ENCODE assay signal across 19 cellular contexts in genomic region chr17:38710603-38710962, GRCh38. TPM values are rescaled to one million over a fixed set of nuclear protein-coding genes. Genes with fewer than 3 reads are reported as not detected.
A peak's percentile ranks its signal among the peaks of the same experiment; 100 is the strongest.
DNase-seq lines count a peak whose midpoint lies in the region; ATAC-seq and TF ChIP-seq lines count a peak whose summit lies in the region.
"Had no signal": no experiment of that assay in that cellular context is flagged by ENCODE, and none has a peak within 500 bp of the region (broad histone marks: within the 10 kb centered on the region; RNA-seq: fewer than 3 reads in every experiment).

No MANE protein-coding gene starts in this region.

- TF ChIP-seq POLR2A in spleen (IDR thresholded peaks at IDR 0.05), result no peak

- H3K4me3 Mint-ChIP-seq in T-helper 2 cell treated with Interferon-gamma antibody and Interleukin-4, amounts not matched to agents 5 μg/mL and 100 μg/mL, for 36 hours, result no peak overlapping the region
- H3K4me3 Mint-ChIP-seq in CD4-positive, alpha-beta memory T cell, result no peak overlapping the region
- H3K4me3 Mint-ChIP-seq in activated naive CD8-positive, alpha-beta T cell, result no peak overlapping the region
- no peak overlapping the region for H3K4me3 Mint-ChIP-seq in natural killer cell treated with Interleukin-12 subunit alpha and Interleukin-12 subunit beta and Interleukin-15 and Interleukin-18, amount 100 ng/mL, for 72 hours

- ATAC-seq in natural killer cell treated with Interleukin-12 subunit alpha and Interleukin-12 subunit beta and Interleukin-15 and Interleukin-18, amount 100 ng/mL, for 72 hours, result no peak
- no peak for ATAC-seq in HG02678 (IDR thresholded peaks at IDR 0.05; ENCODE audit: unreplicated experiment)
- ATAC-seq: left cardiac atrium had no signal

- CTCF ChIA-PET in CD4-positive, alpha-beta memory T cell (lab: Charles Lee; ENCODE audit: partially characterized antibody), result interaction anchor here (0.8 to 1.1 kb wide), 3 partner anchors 18 to 33 kb away, joined by 3 to 6 read pairs (median 4); no protein-coding TSS in a partner anchor

- H3K27ac Mint-ChIP-seq in T-helper 2 cell treated with Interferon-gamma antibody and Interleukin-4, amounts not matched to agents 5 μg/mL and 100 μg/mL, for 36 hours, result peak overlapping the region; percentile 22
- H3K27ac Mint-ChIP-seq in CD4-positive, alpha-beta memory T cell, result peak overlapping the region; percentile 7 to 86 (median 65)
- H3K27ac Mint-ChIP-seq in activated naive CD8-positive, alpha-beta T cell, result peak overlapping the region; percentile 83
- peak overlapping the region; percentile 72 to 94 for H3K27ac Mint-ChIP-seq in natural killer cell treated with Interleukin-12 subunit alpha and Interleukin-12 subunit beta and Interleukin-15 and Interleukin-18, amount 100 ng/mL, for 72 hours

- H3K27me3 Mint-ChIP-seq in T-helper 2 cell treated with Interferon-gamma antibody and Interleukin-4, amounts not matched to agents 5 μg/mL and 100 μg/mL, for 36 hours (ENCODE audit: low read depth), result no peaks in the 10 kb centered on the region
- no peaks in the 10 kb centered on the region for H3K27me3 Mint-ChIP-seq in CD4-positive, alpha-beta memory T cell
- H3K27me3 Mint-ChIP-seq in activated naive CD8-positive, alpha-beta T cell, result no peaks in the 10 kb centered on the region
- H3K27me3 Mint-ChIP-seq in natural killer cell treated with Interleukin-12 subunit alpha and Interleukin-12 subunit beta and Interleukin-15 and Interleukin-18, amount 100 ng/mL, for 72 hours, result no peaks in the 10 kb centered on the region

- 89 to 96% (median 93%) methylated on average over 3 of the region's 3 CpGs for WGBS in spleen, 5 donors

- no peak overlapping the region for H3K27ac ChIP-seq in CD4-positive, alpha-beta memory T cell (ENCODE audit: low read depth, low read length)
- H3K27ac ChIP-seq in spleen, result no peak overlapping the region
- H3K27ac ChIP-seq: esophagus squamous epithelium, neutrophil, transverse colon had no signal

- peaks cover 43% of the 10 kb centered on the region for H3K4me1 ChIP-seq in CD4-positive, alpha-beta memory T cell (ENCODE audit: insufficient read depth, low read length)
- peaks cover 11 to 73% (median 30%) of the 10 kb centered on the region in 6 donors for H3K4me1 ChIP-seq in spleen

- POLR2A ChIA-PET in CD4-positive, alpha-beta memory T cell (lab: Charles Lee; ENCODE audit: partially characterized antibody), result interaction anchor here (1.3 to 14.0 kb wide), 2 partner anchors 9 to 15 kb away, joined by 8 to 588 read pairs; partner anchors contain the start of gene CISD3

- peaks cover 62% of the 10 kb centered on the region for H3K36me3 ChIP-seq in CD4-positive, alpha-beta memory T cell (ENCODE audit: insufficient read depth, low read length)
- H3K36me3 ChIP-seq in spleen, result peaks cover 5 to 86% (median 73%) of the 10 kb centered on the region in 6 donors

- no peaks in the 10 kb centered on the region for H3K9me3 ChIP-seq in CD4-positive, alpha-beta memory T cell (ENCODE audit: control insufficient read depth in 1 of 2, low read length in 2 of 2)
- H3K9me3 ChIP-seq in spleen, result no peaks in the 10 kb centered on the region
- H3K9me3 ChIP-seq: esophagus squamous epithelium, neutrophil, transverse colon had no signal

- H3K36me3 Mint-ChIP-seq in T-helper 2 cell treated with Interferon-gamma antibody and Interleukin-4, amounts not matched to agents 5 μg/mL and 100 μg/mL, for 36 hours (ENCODE audit: low read depth), result peaks cover 55% of the 10 kb centered on the region
- peaks cover 32 to 83% of the 10 kb centered on the region in 2 donors for H3K36me3 Mint-ChIP-seq in CD4-positive, alpha-beta memory T cell
- peaks cover 8% of the 10 kb centered on the region for H3K36me3 Mint-ChIP-seq in activated naive CD8-positive, alpha-beta T cell
- peaks cover 21% of the 10 kb centered on the region for H3K36me3 Mint-ChIP-seq in natural killer cell treated with Interleukin-12 subunit alpha and Interleukin-12 subunit beta and Interleukin-15 and Interleukin-18, amount 100 ng/mL, for 72 hours

- DNase-seq in T-helper 2 cell treated with Interferon-gamma antibody and Interleukin-4, amounts not matched to agents 5 μg/mL and 100 μg/mL, for 36 hours (ENCODE audit: low spot score), result no peak
- DNase-seq in T-helper 2 cell, result no peak
- no peak for DNase-seq in CD4-positive, alpha-beta memory T cell
- DNase-seq in natural killer cell treated with Interleukin-12 subunit alpha and Interleukin-12 subunit beta and Interleukin-15 and Interleukin-18, amount 100 ng/mL, for 72 hours (ENCODE audit: low spot score), result no peak
- no peak for DNase-seq in NCI-H748 (lab: John Stamatoyannopoulos, UW; ENCODE audit: unreplicated experiment)
- no peak for DNase-seq in spleen
- DNase-seq: 8988T; activated CD4-positive, alpha-beta T cell treated with anti-CD3 and anti-CD28 coated beads, Interleukin-2, amount 50 U/mL, for 1 hour; aorta; effector CD8-positive, alpha-beta T cell; esophagus squamous epithelium; left cardiac atrium; NCI-H1105 treated with DMSO at 0.1 percent for 48 hours; NCI-H524; retina; transverse colon had no signal

- no peaks in the 10 kb centered on the region for H3K27me3 ChIP-seq in CD4-positive, alpha-beta memory T cell (ENCODE audit: insufficient read depth, low read length)
- peaks cover 0 to 7% (median 0%) of the 10 kb centered on the region in 7 donors for H3K27me3 ChIP-seq in spleen (replicated peaks in 1 of 7)
- H3K27me3 ChIP-seq: esophagus squamous epithelium, transverse colon had no signal

- no peak overlapping the region for H3K4me3 ChIP-seq in CD4-positive, alpha-beta memory T cell (ENCODE audit: low read length in 2 of 2)
- H3K4me3 ChIP-seq in spleen, result no peak overlapping the region
- H3K4me3 ChIP-seq: esophagus squamous epithelium, transverse colon had no signal

- no peaks in the 10 kb centered on the region for H3K9me3 Mint-ChIP-seq in T-helper 2 cell treated with Interferon-gamma antibody and Interleukin-4, amounts not matched to agents 5 μg/mL and 100 μg/mL, for 36 hours
- no peaks in the 10 kb centered on the region for H3K9me3 Mint-ChIP-seq in CD4-positive, alpha-beta memory T cell
- no peaks in the 10 kb centered on the region for H3K9me3 Mint-ChIP-seq in activated naive CD8-positive, alpha-beta T cell (ENCODE audit: low read depth)
- H3K9me3 Mint-ChIP-seq in natural killer cell treated with Interleukin-12 subunit alpha and Interleukin-12 subunit beta and Interleukin-15 and Interleukin-18, amount 100 ng/mL, for 72 hours, result no peaks in the 10 kb centered on the region

- no peak for TF ChIP-seq CTCF in spleen (IDR thresholded peaks at IDR 0.05 in 8 of 11, conservative IDR thresholded peaks at IDR 0.05 in 3 of 11)

- peaks cover 29% of the 10 kb centered on the region for H3K4me1 Mint-ChIP-seq in T-helper 2 cell treated with Interferon-gamma antibody and Interleukin-4, amounts not matched to agents 5 μg/mL and 100 μg/mL, for 36 hours (ENCODE audit: low read depth)
- peaks cover 19 to 68% (median 34%) of the 10 kb centered on the region in 4 donors for H3K4me1 Mint-ChIP-seq in CD4-positive, alpha-beta memory T cell
- H3K4me1 Mint-ChIP-seq in activated naive CD8-positive, alpha-beta T cell (ENCODE audit: low read depth), result peaks cover 49% of the 10 kb centered on the region
- peaks cover 57 to 65% of the 10 kb centered on the region in 2 donors for H3K4me1 Mint-ChIP-seq in natural killer cell treated with Interleukin-12 subunit alpha and Interleukin-12 subunit beta and Interleukin-15 and Interleukin-18, amount 100 ng/mL, for 72 hours (ENCODE audit: low read depth in 2 of 2)

- intact Hi-C loops in CD4-positive, alpha-beta memory T cell (cut with micrococcal nuclease), result no loop called here
- intact Hi-C loops in spleen (cut with DNase I; ENCODE audit: low total_unique reads), result no loop called here

RNA-seq across cellular contexts. Expression of gene MLLT6, which starts 5.5 kb away (rescaled TPM):
- 100 to 1,000 TPM; 493 to 505 TPM for total RNA-seq in CD4-positive, alpha-beta memory T cell
- polyA plus RNA-seq in CD4-positive, alpha-beta memory T cell, result 10 to 100 TPM in 1 of 2 donors, 1 to 10 TPM in 1; 3.0 to 14.1 TPM
- 100 to 1,000 TPM; 319 to 324 TPM for total RNA-seq in natural killer cell treated with Interleukin-12 subunit alpha and Interleukin-12 subunit beta and Interleukin-15 and Interleukin-18, amount 100 ng/mL, for 72 hours
- 100 to 1,000 TPM; 112 to 244 (median 183) TPM for total RNA-seq in spleen
- 100 to 1,000 TPM in 1 of 3 donors, 10 to 100 TPM in 2; 27.3 to 124 (median 35.5) TPM for polyA plus RNA-seq in spleen

RNA-seq across cellular contexts. Expression of gene CISD3, which starts 19.6 kb away (rescaled TPM):
- total RNA-seq in CD4-positive, alpha-beta memory T cell, result 10 to 100 TPM; 12.5 to 13.5 TPM
- 10 to 100 TPM; 55.3 to 57.6 TPM for polyA plus RNA-seq in CD4-positive, alpha-beta memory T cell
- 10 to 100 TPM; 48.3 to 58.7 TPM for total RNA-seq in natural killer cell treated with Interleukin-12 subunit alpha and Interleukin-12 subunit beta and Interleukin-15 and Interleukin-18, amount 100 ng/mL, for 72 hours
- 10 to 100 TPM in 4 of 7 donors, 1 to 10 TPM in 3; 4.9 to 22.2 (median 11.5) TPM for total RNA-seq in spleen
- polyA plus RNA-seq in spleen, result 10 to 100 TPM; 11.2 to 27.5 (median 24.0) TPM

RNA-seq across cellular contexts. Expression of gene EPOP, which starts 35.8 kb away (rescaled TPM):
- total RNA-seq in CD4-positive, alpha-beta memory T cell, result under 1 TPM; 0.09 to 0.25 TPM
- not detected for polyA plus RNA-seq in CD4-positive, alpha-beta memory T cell
- total RNA-seq in natural killer cell treated with Interleukin-12 subunit alpha and Interleukin-12 subunit beta and Interleukin-15 and Interleukin-18, amount 100 ng/mL, for 72 hours, result 10 to 100 TPM; 20.5 to 41.0 TPM
- total RNA-seq in spleen, result 1 to 10 TPM in 6 of 7 donors, under 1 TPM in 1; 0.51 to 6.4 (median 2.2) TPM
- polyA plus RNA-seq in spleen, result 1 to 10 TPM; 1.5 to 3.5 (median 3.1) TPM

RNA-seq across cellular contexts. Expression of gene PCGF2, which starts 37.6 kb away (rescaled TPM):
- total RNA-seq in CD4-positive, alpha-beta memory T cell, result not detected
- not detected for polyA plus RNA-seq in CD4-positive, alpha-beta memory T cell
- total RNA-seq in natural killer cell treated with Interleukin-12 subunit alpha and Interleukin-12 subunit beta and Interleukin-15 and Interleukin-18, amount 100 ng/mL, for 72 hours, result not detected
- 10 to 100 TPM; 13.1 to 57.6 (median 25.7) TPM for total RNA-seq in spleen
- 10 to 100 TPM; 13.7 to 28.5 (median 25.7) TPM for polyA plus RNA-seq in spleen

RNA-seq across cellular contexts. Expression of gene PSMB3, which starts 42.0 kb away (rescaled TPM):
- 10 to 100 TPM; 93.5 to 99.0 TPM for total RNA-seq in CD4-positive, alpha-beta memory T cell
- 100 to 1,000 TPM; 391 to 517 TPM for polyA plus RNA-seq in CD4-positive, alpha-beta memory T cell
- 100 to 1,000 TPM; 288 to 306 TPM for total RNA-seq in natural killer cell treated with Interleukin-12 subunit alpha and Interleukin-12 subunit beta and Interleukin-15 and Interleukin-18, amount 100 ng/mL, for 72 hours
- 100 to 1,000 TPM; 119 to 182 (median 162) TPM for total RNA-seq in spleen
- 100 to 1,000 TPM; 199 to 235 (median 214) TPM for polyA plus RNA-seq in spleen

Comparison
In these comparisons a context has a peak if more than half of its experiments do, and no peak if none do; other contexts are left out.
1. H3K27ac Mint-ChIP-seq: peak in every context shown above with its lines; median percentile 83 in activated naive CD8-positive, alpha-beta T cell; 83 in natural killer cell treated with Interleukin-12 subunit alpha and Interleukin-12 subunit beta and Interleukin-15 and Interleukin-18, amount 100 ng/mL, for 72 hours; 65 in CD4-positive, alpha-beta memory T cell; 22 in T-helper 2 cell treated with Interferon-gamma antibody and Interleukin-4, amounts not matched to agents 5 μg/mL and 100 μg/mL, for 36 hours.